ENCODE assay signal across 2 cellular contexts in the genomic region with DNA sequence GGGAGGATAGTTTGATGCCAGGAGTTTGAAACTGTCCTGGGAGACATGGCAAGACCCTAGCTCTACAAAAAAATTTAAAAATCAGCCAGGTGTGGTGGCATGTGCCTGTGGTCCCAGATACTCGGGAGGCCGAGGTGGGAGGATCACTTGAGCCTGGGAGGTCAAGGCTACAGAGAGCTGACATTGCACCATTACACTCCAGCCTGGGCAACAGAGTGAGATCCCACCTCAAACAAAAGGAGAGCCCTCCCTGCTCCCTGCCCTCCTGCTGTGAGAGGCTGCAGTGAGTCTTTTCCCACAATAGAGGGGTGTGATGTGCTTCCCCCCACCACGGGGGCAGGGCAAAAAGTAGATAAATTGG.
TF ChIP-seq lines count a peak whose summit lies in the region.

No MANE protein-coding gene starts in this region.

TF ChIP-seq in HepG2, 621 proteins besides CTCF, POLR2A, EP300 and RAD21:
- TF ChIP-seq, protein P1, sequence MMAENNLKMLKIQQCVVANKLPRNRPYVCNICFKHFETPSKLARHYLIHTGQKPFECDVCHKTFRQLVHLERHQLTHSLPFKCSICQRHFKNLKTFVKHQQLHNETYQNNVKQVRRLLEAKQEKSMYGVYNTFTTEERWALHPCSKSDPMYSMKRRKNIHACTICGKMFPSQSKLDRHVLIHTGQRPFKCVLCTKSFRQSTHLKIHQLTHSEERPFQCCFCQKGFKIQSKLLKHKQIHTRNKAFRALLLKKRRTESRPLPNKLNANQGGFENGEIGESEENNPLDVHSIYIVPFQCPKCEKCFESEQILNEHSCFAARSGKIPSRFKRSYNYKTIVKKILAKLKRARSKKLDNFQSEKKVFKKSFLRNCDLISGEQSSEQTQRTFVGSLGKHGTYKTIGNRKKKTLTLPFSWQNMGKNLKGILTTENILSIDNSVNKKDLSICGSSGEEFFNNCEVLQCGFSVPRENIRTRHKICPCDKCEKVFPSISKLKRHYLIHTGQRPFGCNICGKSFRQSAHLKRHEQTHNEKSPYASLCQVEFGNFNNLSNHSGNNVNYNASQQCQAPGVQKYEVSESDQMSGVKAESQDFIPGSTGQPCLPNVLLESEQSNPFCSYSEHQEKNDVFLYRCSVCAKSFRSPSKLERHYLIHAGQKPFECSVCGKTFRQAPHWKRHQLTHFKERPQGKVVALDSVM (CRISPR knock-in tag; IDR thresholded peaks at IDR 0.05) = 0 out of 2 replicates have a peak, but pooled peaks have one; percentile 25
- no peak for TF ChIP-seq IKZF4 (CRISPR knock-in tag; IDR thresholded peaks at IDR 0.05; ENCODE audit: borderline replicate concordance, low read depth, not compliant biosample characterization)
- TF ChIP-seq, protein P2, sequence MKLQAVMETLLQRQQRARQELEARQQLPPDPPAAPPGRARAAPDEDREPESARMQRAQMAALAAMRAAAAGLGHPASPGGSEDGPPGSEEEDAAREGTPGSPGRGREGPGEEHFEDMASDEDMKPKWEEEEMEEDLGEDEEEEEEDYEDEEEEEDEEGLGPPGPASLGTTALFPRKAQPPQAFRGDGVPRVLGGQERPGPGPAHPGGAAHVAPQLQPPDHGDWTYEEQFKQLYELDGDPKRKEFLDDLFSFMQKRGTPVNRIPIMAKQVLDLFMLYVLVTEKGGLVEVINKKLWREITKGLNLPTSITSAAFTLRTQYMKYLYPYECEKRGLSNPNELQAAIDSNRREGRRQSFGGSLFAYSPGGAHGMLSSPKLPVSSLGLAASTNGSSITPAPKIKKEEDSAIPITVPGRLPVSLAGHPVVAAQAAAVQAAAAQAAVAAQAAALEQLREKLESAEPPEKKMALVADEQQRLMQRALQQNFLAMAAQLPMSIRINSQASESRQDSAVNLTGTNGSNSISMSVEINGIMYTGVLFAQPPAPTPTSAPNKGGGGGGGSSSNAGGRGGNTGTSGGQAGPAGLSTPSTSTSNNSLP (IDR thresholded peaks at IDR 0.05; ENCODE audit: low read depth, low read length) = no peak
- no peak for TF ChIP-seq GPN1 (CRISPR knock-in tag; IDR thresholded peaks at IDR 0.05; ENCODE audit: borderline replicate concordance)
- peak; percentile 67; the same call in 1 of the 2 replicates for TF ChIP-seq ZNF121 (CRISPR knock-in tag; IDR thresholded peaks at IDR 0.05)
- no peak for TF ChIP-seq XBP1 (CRISPR knock-in tag; IDR thresholded peaks at IDR 0.05)

TF ChIP-seq in K562, 482 proteins besides CTCF, POLR2A, EP300 and RAD21:
- TF ChIP-seq ZNF121 (CRISPR knock-in tag; conservative IDR thresholded peaks at IDR 0.05) (0 out of 2 replicates have a peak, but pooled peaks have one; percentile 14), ZNF408 (CRISPR knock-in tag; IDR thresholded peaks at IDR 0.05; ENCODE audit: low read depth) (no peak)
TF ChIP-seq in K562: peak in this region for 1.
